21 cellular contexts compared by ENCODE assay signal in genomic region chr12:96146747-96147146, GRCh38. TPM values are rescaled to one million over a fixed set of nuclear protein-coding genes. Genes with fewer than 3 reads are reported as not detected.
DNase-seq lines count a peak whose midpoint lies in the region; ATAC-seq, FAIRE-seq and TF ChIP-seq lines count a peak whose summit lies in the region.
"Had no signal": no experiment of that assay in that cellular context is flagged by ENCODE, and none has a peak within 500 bp of the region (broad histone marks: within the 10 kb centered on the region; RNA-seq: fewer than 3 reads in every experiment).

No MANE protein-coding gene starts in this region.

- H3K36me3 Mint-ChIP-seq in memory B cell = no peaks in the 10 kb centered on the region
- no peaks in the 10 kb centered on the region for H3K36me3 Mint-ChIP-seq in stimulated activated naive B cell treated with anti-CD40 and anti-IgM and Interleukin-4, amounts not matched to agents 10 μg/mL and 1 μg/mL and 100 μg/mL, for 72 hours
- H3K36me3 Mint-ChIP-seq: CD4-positive, CD25-positive, alpha-beta regulatory T cell; CD8-positive, alpha-beta T cell had no signal

- no peaks in the 10 kb centered on the region for H3K9me1 ChIP-seq in K562 (ENCODE audit: control insufficient read depth, insufficient read depth, low read length)

- H3K27ac ChIP-seq in OCI-LY3 (ENCODE audit: low read length) (peak overlapping the region; percentile 66), K562 (ENCODE audit: extremely low read depth, low read depth, low read length) (no peak overlapping the region)
- H3K27ac ChIP-seq: GM23248 had no signal

- H2AFZ ChIP-seq in OCI-LY3 (ENCODE audit: low read depth, low read length) (no peak overlapping the region), K562 (ENCODE audit: low read depth, low read length) (no peak overlapping the region)
- H2AFZ ChIP-seq: GM23248 had no signal

- H3K27me3 ChIP-seq in OCI-LY3 (ENCODE audit: low read depth, low read length) = no peaks in the 10 kb centered on the region
- H3K27me3 ChIP-seq in K562 (ENCODE audit: control insufficient read depth in 2 of 2, insufficient read depth in 2 of 2, low read length in 2 of 2) = peaks cover 5 to 29% of the 10 kb centered on the region in 2 experiments; a peak in 4 of 5 replicates

- no peak for ATAC-seq in K562
- ATAC-seq in memory B cell (ENCODE audit: low read depth) = peak; percentile 61
- ATAC-seq in stimulated activated naive B cell treated with anti-CD40 and anti-IgM and Interleukin-4, amounts not matched to agents 10 μg/mL and 1 μg/mL and 100 μg/mL, for 72 hours (replicated peaks) = peak; percentile 46 to 67
- ATAC-seq: CD8-positive, alpha-beta T cell; GM12878 had no signal

- peak overlapping the region; percentile 18; the same call in 1 of the 2 replicates for H3K9ac ChIP-seq in OCI-LY3 (ENCODE audit: low read length)
- no peak overlapping the region for H3K9ac ChIP-seq in K562 (ENCODE audit: insufficient read depth in 1 of 2, low read depth in 2 of 2, low read length in 2 of 2)
- H3K9ac ChIP-seq: GM23248 had no signal

- in situ Hi-C loops in K562 (cut with MboI) = no loop called here

- H4K20me1 ChIP-seq in OCI-LY3 (ENCODE audit: insufficient read depth, low read length) (no peaks in the 10 kb centered on the region), K562 (replicated peaks; ENCODE audit: control insufficient read depth, insufficient read depth, low read length) (no peaks in the 10 kb centered on the region)

- CTCF ChIA-PET in K562 (lab: Yijun Ruan, JAX; ENCODE audit: low intra/inter-chr PET ratio) = no interaction called here

- intact Hi-C loops in K562 (cut with micrococcal nuclease) = no loop called here

- TF ChIP-seq POLR2A in K562 (conservative IDR thresholded peaks at IDR 0.05) = no peak

- FAIRE-seq in K562 (lab: Jason Lieb, UNC) = no peak
- FAIRE-seq: D721Med, GM12878, GM19239, H1 had no signal

- no peaks in the 10 kb centered on the region for H3K9me3 Mint-ChIP-seq in memory B cell
- no peaks in the 10 kb centered on the region for H3K9me3 Mint-ChIP-seq in stimulated activated naive B cell treated with anti-CD40 and anti-IgM and Interleukin-4, amounts not matched to agents 10 μg/mL and 1 μg/mL and 100 μg/mL, for 72 hours
- H3K9me3 Mint-ChIP-seq: CD4-positive, CD25-positive, alpha-beta regulatory T cell; CD8-positive, alpha-beta T cell had no signal

- no peak for TF ChIP-seq CTCF in OCI-LY3 (IDR thresholded peaks at IDR 0.05; ENCODE audit: low read depth, low read length)
- TF ChIP-seq CTCF in K562 (IDR thresholded peaks at IDR 0.05 in 2 of 3, conservative IDR thresholded peaks at IDR 0.05 in 1 of 3; ENCODE audit: insufficient read depth in 2 of 3, low read depth in 1 of 3, low read length in 3 of 3) = no peak

- peak overlapping the region; percentile 29 for H3K4me2 ChIP-seq in OCI-LY3 (ENCODE audit: low read length)
- no peak overlapping the region for H3K4me2 ChIP-seq in K562 (ENCODE audit: insufficient read depth, low read length)

- no peak for TF ChIP-seq RAD21 in K562 (CRISPR knock-in tag; conservative IDR thresholded peaks at IDR 0.05 in 1 of 2, IDR thresholded peaks at IDR 0.05 in 1 of 2)

- H3K9me3 ChIP-seq in OCI-LY3 (ENCODE audit: insufficient read depth, low read length) = no peaks in the 10 kb centered on the region
- no peaks in the 10 kb centered on the region for H3K9me3 ChIP-seq in K562 (replicated peaks; ENCODE audit: control insufficient read depth, insufficient read depth, low read depth, low read length)

- H3K4me1 Mint-ChIP-seq in memory B cell = peaks cover 24% of the 10 kb centered on the region
- peaks cover 12 to 26% of the 10 kb centered on the region in 2 donors for H3K4me1 Mint-ChIP-seq in stimulated activated naive B cell treated with anti-CD40 and anti-IgM and Interleukin-4, amounts not matched to agents 10 μg/mL and 1 μg/mL and 100 μg/mL, for 72 hours

- no TSS peak for BruUV-seq in K562 (replicated peaks; lab: Mats Ljungman, UMichigan)

- H3K79me2 ChIP-seq in OCI-LY3 (ENCODE audit: low read length) (no peaks in the 10 kb centered on the region), K562 (ENCODE audit: control insufficient read depth, insufficient read depth, low read length) (no peaks in the 10 kb centered on the region)

- H3K27me3 Mint-ChIP-seq in memory B cell = no peaks in the 10 kb centered on the region
- H3K27me3 Mint-ChIP-seq in stimulated activated naive B cell treated with anti-CD40 and anti-IgM and Interleukin-4, amounts not matched to agents 10 μg/mL and 1 μg/mL and 100 μg/mL, for 72 hours = no peaks in the 10 kb centered on the region

- peak overlapping the region; percentile 47 for H3K27ac Mint-ChIP-seq in memory B cell
- no peak overlapping the region for H3K27ac Mint-ChIP-seq in stimulated activated naive B cell treated with anti-CD40 and anti-IgM and Interleukin-4, amounts not matched to agents 10 μg/mL and 1 μg/mL and 100 μg/mL, for 72 hours
- H3K27ac Mint-ChIP-seq: CD4-positive, CD25-positive, alpha-beta regulatory T cell; CD8-positive, alpha-beta T cell had no signal

- H3K4me1 ChIP-seq in OCI-LY3 (ENCODE audit: low read length) (peaks cover 45% of the 10 kb centered on the region), K562 (replicated peaks in 1 of 2; ENCODE audit: control insufficient read depth in 2 of 2, insufficient read depth in 2 of 2, low read length in 2 of 2) (no peaks in the 10 kb centered on the region)

- DNase-seq in K562 (ENCODE audit: extremely low read depth in 1 of 4, low spot score in 3 of 4) (no peak), memory B cell (ENCODE audit: low spot score in 2 of 2) (no peak), cerebellar cortex (ENCODE audit: low spot score) (no peak), NCI-H2171 (lab: John Stamatoyannopoulos, UW) (no peak)
- no peak for DNase-seq in stimulated activated naive B cell treated with anti-CD40 and anti-IgM and Interleukin-4, amounts not matched to agents 10 μg/mL and 1 μg/mL and 100 μg/mL, for 72 hours
- no peak for DNase-seq in activated T-cell treated with anti-CD3 and anti-CD28 coated beads, Interleukin-2, amount 50 U/mL, for 48 hours
- DNase-seq: C1 segment of cervical spinal cord; CD4-positive, CD25-positive, alpha-beta regulatory T cell; CD8-positive, alpha-beta T cell; DMS 273 treated with DMSO at 0.1 percent for 48 hours; DMS79; EL; GDM1; GM23248; H7; HCEC 1CT had no signal

- POLR2A ChIA-PET in K562 (lab: Yijun Ruan, JAX) = no interaction called here

- TF ChIP-seq EP300 in K562 (IDR thresholded peaks at IDR 0.05; ENCODE audit: low read length) = no peak

- 0% methylated on average over 2 of the region's 2 CpGs for WGBS in K562 (ENCODE audit: insufficient coverage, low coverage, missing lambda C conversion rate)

- no peaks in the 10 kb centered on the region for H3K36me3 ChIP-seq in OCI-LY3 (replicated peaks; ENCODE audit: low read depth, low read length)
- H3K36me3 ChIP-seq in K562 (ENCODE audit: control insufficient read depth, insufficient read depth, low read length) = no peaks in the 10 kb centered on the region

- H3K4me3 ChIP-seq in OCI-LY3 (ENCODE audit: low read length) (no peak overlapping the region), K562 (no peak overlapping the region)
- H3K4me3 ChIP-seq: GM12878, GM23248 had no signal

- peak overlapping the region; percentile 8 for H3K4me3 Mint-ChIP-seq in memory B cell
- H3K4me3 Mint-ChIP-seq in stimulated activated naive B cell treated with anti-CD40 and anti-IgM and Interleukin-4, amounts not matched to agents 10 μg/mL and 1 μg/mL and 100 μg/mL, for 72 hours = no peak overlapping the region
- H3K4me3 Mint-ChIP-seq: CD4-positive, CD25-positive, alpha-beta regulatory T cell; CD8-positive, alpha-beta T cell had no signal

TF ChIP-seq in K562, 482 proteins besides CTCF, POLR2A, EP300 and RAD21:
- no peak for TF ChIP-seq ZNF518B (CRISPR knock-in tag; IDR thresholded peaks at IDR 0.05)
- peak; percentile 17 for TF ChIP-seq RBM25 (IDR thresholded peaks at IDR 0.05; ENCODE audit: low read depth, low read length, severe bottlenecking)

RNA-seq across cellular contexts. Expression of gene ELK3, which starts 47.4 kb away (rescaled TPM):
- 2.0 and 2.1 TPM in 2 replicates for total RNA-seq in K562 (2011; cell fraction: chromatin; rRNA removed; ENCODE audit: low replicate concordance)
- total RNA-seq in K562 (2011; cell fraction: nucleolus; rRNA removed) = 0.79 and 1.0 TPM in 2 replicates
- 1.1 and 1.7 TPM in 2 replicates for total RNA-seq in K562 (2011; cell fraction: nucleoplasm; rRNA removed)
- total RNA-seq in K562 (2014; rRNA removed) (2.0 and 3.3 TPM in 2 replicates), K562 (2014; rRNA removed; fragmentation: Illumina TruSeq; extraction: Trizol) (3.2 TPM in 2 replicates), K562 (2015; rRNA removed; fragmentation: Illumina TruSeq; extraction: Trizol) (2.9 and 3.8 TPM in 2 replicates), K562 (2021) (5.5 and 6.3 TPM in 2 replicates)
- polyA plus RNA-seq in K562 (2011; rRNA removed) (0.70 and 1.5 TPM in 2 replicates), K562 (2014; fragmentation: Illumina TruSeq; extraction: Trizol) (4.7 and 5.1 TPM in 2 replicates), K562 (2014; fragmentation: Nextera tagmentation; extraction: Ambion mirVana) (1 to 10 TPM; 1.6 to 1.7 TPM), K562 (2014; rRNA removed) (2.9 and 3.1 TPM in 2 replicates)
- polyA plus RNA-seq in K562 (2011; cell fraction: cytosol; rRNA removed) = 0.80 and 2.0 TPM in 2 replicates
- polyA plus RNA-seq in K562 (2011; cell fraction: nucleus; rRNA removed) = 0.25 and 1.3 TPM in 2 replicates
- 4.1 and 5.0 TPM in 2 replicates for polyA plus RNA-seq in K562 (2012)
- polyA minus RNA-seq in K562 (2011; rRNA and poly(A)+ RNA removed) = 0.75 and 1.1 TPM in 2 replicates
- polyA minus RNA-seq in K562 (2011; cell fraction: cytosol; rRNA and poly(A)+ RNA removed) = 1.5 and 2.0 TPM in 2 replicates
- polyA minus RNA-seq in K562 (2011; cell fraction: nucleus; rRNA and poly(A)+ RNA removed) = 0.67 and 0.81 TPM in 2 replicates
